24 cellular contexts compared by ENCODE assay signal in the genomic region with DNA sequence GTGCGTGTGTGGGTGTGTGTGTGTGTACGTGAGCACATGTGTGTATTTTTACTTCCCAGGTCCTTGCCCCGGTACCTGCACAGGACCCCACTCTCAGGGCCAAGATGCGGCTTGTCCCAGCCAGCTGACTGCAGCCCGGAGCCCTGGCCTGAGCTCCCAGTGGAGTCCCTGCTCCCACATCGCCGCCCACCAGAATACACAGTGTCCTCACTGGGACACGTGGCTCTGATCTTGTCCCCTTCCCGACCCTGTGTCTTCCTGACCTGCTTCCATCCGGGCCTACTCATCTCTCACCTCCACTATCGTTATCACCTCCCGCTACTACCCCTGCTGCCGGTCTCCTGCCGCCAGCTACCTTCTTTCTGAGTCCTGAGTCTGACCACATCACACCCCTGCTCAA.
"Had no signal": no experiment of that assay in that cellular context is flagged by ENCODE, and none has a peak within 500 bp of the region (broad histone marks: within the 10 kb centered on the region; RNA-seq: fewer than 3 reads in every experiment).

No MANE protein-coding gene starts in this region.

- H3K4me1 ChIP-seq: body of pancreas, pancreas, psoas muscle, right atrium auricular region, thyroid gland had no signal

- H3K36me3 ChIP-seq: cardiac muscle cell, neutrophil, pancreas, right atrium auricular region, thyroid gland had no signal

- H3K36me3 Mint-ChIP-seq: activated naive CD4-positive, alpha-beta T cell treated with anti-CD3 and anti-CD28 coated beads, Interleukin-2, amount 10 ng/mL, durations not matched to agents 7 days and 5 days; immature natural killer cell; naive thymus-derived CD8-positive, alpha-beta T cell had no signal

- H3K9me3 Mint-ChIP-seq: activated naive CD4-positive, alpha-beta T cell treated with anti-CD3 and anti-CD28 coated beads, Interleukin-2, amount 10 ng/mL, durations not matched to agents 7 days and 5 days; activated T-helper 2 cell treated with anti-CD3 and anti-CD28 coated beads, Interferon-gamma antibody, Interleukin-2, Interleukin-4, amounts not matched to agents 10 μg/mL and 5 μg/mL and 100 μg/mL, durations not matched to agents 14 hours and 24 hours and 36 hours; dendritic cell treated with granulocyte-macrophage colony-stimulating factor and Interleukin-4, amounts not matched to agents 40 ng/mL and 50 ng/mL, for 4 days had no signal

- ATAC-seq: activated T-cell treated with anti-CD3 and anti-CD28 coated beads, Interleukin-2, amount 50 U/mL, for 4 hours; body of pancreas; naive thymus-derived CD8-positive, alpha-beta T cell; pancreas; psoas muscle; stimulated activated naive CD8-positive, alpha-beta T cell treated with anti-CD3 and anti-CD28 coated beads, Interleukin-15, Interleukin-2, amounts not matched to agents 100 U/mL and 50 U/mL, for 24 hours had no signal

- DNase-seq: activated CD4-positive, alpha-beta T cell treated with anti-CD3 and anti-CD28 coated beads for 4 hours; activated CD4-positive, alpha-beta T cell treated with anti-CD3 and anti-CD28 coated beads, Interleukin-2, amount 50 U/mL, for 48 hours; activated CD4-positive, CD25-positive, alpha-beta regulatory T cell; activated CD8-positive, alpha-beta memory T cell treated with anti-CD3 and anti-CD28 coated beads, Interleukin-2, amount 50 U/mL, for 48 hours; activated naive CD4-positive, alpha-beta T cell treated with anti-CD3 and anti-CD28 coated beads, Interleukin-2, amount 10 ng/mL, durations not matched to agents 7 days and 5 days; activated T-cell treated with anti-CD3 and anti-CD28 coated beads, Interleukin-2, amount 50 U/mL, for 4 hours; anterior cingulate cortex; body of pancreas; effector CD8-positive, alpha-beta T cell; foreskin melanocyte; immature natural killer cell; naive thymus-derived CD8-positive, alpha-beta T cell; psoas muscle; stimulated activated CD4-positive, alpha-beta T cell treated with anti-CD3 and anti-CD28 coated beads, Interleukin-4, amount 100 ng/mL, for 24 hours; stimulated activated naive CD8-positive, alpha-beta T cell treated with anti-CD3 and anti-CD28 coated beads, Interleukin-15, Interleukin-2, amounts not matched to agents 100 U/mL and 50 U/mL, for 24 hours; substantia nigra; T-helper 9 cell; thyroid gland had no signal

- H3K27ac Mint-ChIP-seq: activated naive CD4-positive, alpha-beta T cell treated with anti-CD3 and anti-CD28 coated beads, Interleukin-2, amount 10 ng/mL, durations not matched to agents 7 days and 5 days; activated T-helper 2 cell treated with anti-CD3 and anti-CD28 coated beads, Interferon-gamma antibody, Interleukin-2, Interleukin-4, amounts not matched to agents 10 μg/mL and 5 μg/mL and 100 μg/mL, durations not matched to agents 14 hours and 24 hours and 36 hours; dendritic cell treated with granulocyte-macrophage colony-stimulating factor and Interleukin-4, amounts not matched to agents 40 ng/mL and 50 ng/mL, for 4 days; immature natural killer cell had no signal

- H3K9me3 ChIP-seq: body of pancreas, neutrophil, pancreas, psoas muscle, thyroid gland had no signal

- H3K27me3 ChIP-seq: body of pancreas, cardiac muscle cell, neutrophil, pancreas, right atrium auricular region, thyroid gland had no signal

- H3K4me3 ChIP-seq: body of pancreas, cardiac muscle cell, pancreas, psoas muscle, right atrium auricular region, thyroid gland had no signal

- H3K4me3 Mint-ChIP-seq: activated naive CD4-positive, alpha-beta T cell treated with anti-CD3 and anti-CD28 coated beads, Interleukin-2, amount 10 ng/mL, durations not matched to agents 7 days and 5 days; activated T-cell treated with anti-CD3 and anti-CD28 coated beads, Interleukin-2, amount 50 U/mL, for 4 hours; dendritic cell treated with granulocyte-macrophage colony-stimulating factor and Interleukin-4, amounts not matched to agents 40 ng/mL and 50 ng/mL, for 4 days; immature natural killer cell; naive thymus-derived CD8-positive, alpha-beta T cell had no signal

- H3K27me3 Mint-ChIP-seq: activated naive CD4-positive, alpha-beta T cell treated with anti-CD3 and anti-CD28 coated beads, Interleukin-2, amount 10 ng/mL, durations not matched to agents 7 days and 5 days had no signal

- H3K4me1 Mint-ChIP-seq: activated naive CD4-positive, alpha-beta T cell treated with anti-CD3 and anti-CD28 coated beads, Interleukin-2, amount 10 ng/mL, durations not matched to agents 7 days and 5 days; immature natural killer cell had no signal

- H3K27ac ChIP-seq: body of pancreas, cardiac muscle cell, neutrophil, pancreas, psoas muscle, right atrium auricular region, thyroid gland had no signal
